Comparison of ENCODE assay signal across 9 cellular contexts in the genomic region with DNA sequence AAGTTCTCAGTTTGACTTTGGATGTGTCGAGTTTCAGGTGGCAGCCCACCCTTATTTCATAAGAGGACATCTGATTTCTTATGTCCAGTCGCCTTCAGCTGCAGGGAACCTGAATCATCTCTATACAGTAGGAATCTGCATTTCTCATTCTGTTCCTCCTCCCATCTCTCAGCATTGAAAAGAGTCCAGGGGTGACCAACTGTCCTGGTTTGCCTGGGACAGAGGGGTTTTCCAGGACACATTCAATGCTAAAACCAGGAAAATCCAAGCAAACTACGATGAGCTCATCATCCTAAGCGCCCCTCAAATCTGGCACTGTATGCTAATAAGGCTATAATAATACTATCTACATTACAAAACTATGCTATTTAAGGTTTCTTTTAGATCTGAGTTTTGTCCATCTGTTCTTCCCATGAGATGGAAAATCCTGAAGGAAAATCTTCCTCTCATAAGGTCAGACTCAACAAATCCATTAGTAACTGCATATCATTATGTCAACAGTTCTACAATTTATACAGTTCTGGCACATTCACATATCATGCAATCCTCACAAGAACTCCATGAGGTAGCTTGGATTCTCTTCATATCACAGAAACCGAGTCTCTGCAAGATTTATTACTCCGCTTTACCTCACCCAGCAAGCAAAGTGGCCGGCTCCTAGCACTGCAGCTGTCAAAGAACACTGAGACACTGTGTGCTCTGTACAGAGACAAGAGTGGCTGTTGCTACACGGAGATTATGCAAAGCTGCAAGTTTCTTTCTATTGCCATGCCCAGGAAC. TPM values are rescaled to one million over a fixed set of nuclear protein-coding genes. Genes with fewer than 3 reads are reported as not detected.
DNase-seq lines count a peak whose midpoint lies in the region; ATAC-seq and TF ChIP-seq lines count a peak whose summit lies in the region.
"Had no signal": no experiment of that assay in that cellular context is flagged by ENCODE, and none has a peak within 500 bp of the region (broad histone marks: within the 10 kb centered on the region; RNA-seq: fewer than 3 reads in every experiment).

No MANE protein-coding gene starts in this region.

- TF ChIP-seq CTCF in VCaP (conservative IDR thresholded peaks at IDR 0.05) (no peak), GM20000 (IDR thresholded peaks at IDR 0.05; ENCODE audit: extremely low read depth, missing control alignments) (no peak)

- H3K4me1 ChIP-seq in iPS-20b (ENCODE audit: insufficient read depth, low read length) (peaks cover 12% of the 10 kb centered on the region; the same call in 1 of the 2 replicates), skeletal muscle tissue (ENCODE audit: control insufficient read depth in 3 of 3, insufficient read depth in 3 of 3, low read length in 3 of 3) (peaks cover 22 to 25% (median 24%) of the 10 kb centered on the region in 3 donors)

- H3K27me3 ChIP-seq in iPS-20b (ENCODE audit: insufficient read depth, low read length) (peaks cover 18% of the 10 kb centered on the region), skeletal muscle tissue (ENCODE audit: control insufficient read depth in 3 of 3, insufficient read depth in 3 of 3, low read length in 3 of 3) (no peaks in the 10 kb centered on the region), MG63 (no peaks in the 10 kb centered on the region)

- peak overlapping the region; percentile 77 for H3K4me3 ChIP-seq in iPS-20b (ENCODE audit: low read length)
- peak overlapping the region; percentile 76 to 91 (median 85) for H3K4me3 ChIP-seq in skeletal muscle tissue (ENCODE audit: low read length in 3 of 3)
- no peak overlapping the region for H3K4me3 ChIP-seq in MG63

- H3K27ac ChIP-seq in VCaP (peak overlapping the region; percentile 98), iPS-20b (ENCODE audit: low read length) (no peak overlapping the region), skeletal muscle tissue (ENCODE audit: low read depth, low read length) (peak overlapping the region; percentile 99)
- H3K27ac ChIP-seq: 22Rv1 had no signal

- ATAC-seq in GM18498 (IDR thresholded peaks at IDR 0.05; ENCODE audit: unreplicated experiment) = no peak

- H3K9me3 ChIP-seq in iPS-20b (ENCODE audit: insufficient read depth, low read depth, low read length) (no peaks in the 10 kb centered on the region), skeletal muscle tissue (ENCODE audit: control insufficient read depth in 3 of 3, low read length in 3 of 3) (no peaks in the 10 kb centered on the region), MG63 (no peaks in the 10 kb centered on the region)

- peak overlapping the region; percentile 86; the same call in 1 of the 2 replicates for H3K9ac ChIP-seq in iPS-20b (ENCODE audit: low read depth, low read length)
- H3K9ac ChIP-seq in skeletal muscle tissue (ENCODE audit: low read depth in 1 of 3, low read length in 3 of 3) = peak overlapping the region; percentile 91 to 100 (median 99)

- DNase-seq in DMS 273 (lab: John Stamatoyannopoulos, UW; ENCODE audit: unreplicated experiment) (peak; percentile 71), DMS 273 treated with DMSO at 0.1 percent for 48 hours (lab: John Stamatoyannopoulos, UW) (no peak), MG63 (no peak), GM20000 (ENCODE audit: low spot score) (no peak)

- H3K36me3 ChIP-seq in iPS-20b (ENCODE audit: insufficient read depth, low read depth, low read length) (no peaks in the 10 kb centered on the region), skeletal muscle tissue (ENCODE audit: control insufficient read depth in 3 of 3, insufficient read depth in 3 of 3, low read length in 3 of 3) (no peaks in the 10 kb centered on the region), MG63 (no peaks in the 10 kb centered on the region)

RNA-seq across cellular contexts. Expression of a gene that starts 15.6 kb away (rescaled TPM):
- 99.7 TPM for total RNA-seq in skeletal muscle tissue
- total RNA-seq in MG63 (2014; rRNA removed; shearing (Covaris generic); ENCODE audit: low replicate concordance) = 122 and 307 TPM in 2 replicates

RNA-seq across cellular contexts. Expression of a gene that starts 49.5 kb away (rescaled TPM):
- total RNA-seq in skeletal muscle tissue = 14.6 TPM
- total RNA-seq in MG63 (2014; rRNA removed; shearing (Covaris generic); ENCODE audit: low replicate concordance) = 5.5 and 7.1 TPM in 2 replicates
